In genomic region chr2:216663846-216664245, GRCh38 we compare ENCODE assay signal across 17 cellular contexts.
"Had no signal": no experiment of that assay in that cellular context is flagged by ENCODE, and none has a peak within 500 bp of the region (broad histone marks: within the 10 kb centered on the region; RNA-seq: fewer than 3 reads in every experiment).

No MANE protein-coding gene starts in this region.

- H3K4me3 Mint-ChIP-seq: nephron; stimulated activated naive B cell treated with anti-CD40 and anti-IgM and Interleukin-4, amounts not matched to agents 10 μg/mL and 1 μg/mL and 100 μg/mL, for 72 hours had no signal

- H3K36me3 ChIP-seq: gastrocnemius medialis had no signal

- H3K27ac ChIP-seq: dorsolateral prefrontal cortex, gastrocnemius medialis, psoas muscle had no signal

- H3K9me3 ChIP-seq: gastrocnemius medialis, psoas muscle, right lobe of liver had no signal

- FAIRE-seq: endometrium had no signal

- H3K4me1 ChIP-seq: psoas muscle had no signal

- ATAC-seq: esophagus mucosa, gastrocnemius medialis, left lobe of liver, psoas muscle had no signal

- H3K27me3 ChIP-seq: gastrocnemius medialis, right lobe of liver had no signal

- H3K27ac Mint-ChIP-seq: stimulated activated naive B cell treated with anti-CD40 and anti-IgM and Interleukin-4, amounts not matched to agents 10 μg/mL and 1 μg/mL and 100 μg/mL, for 72 hours had no signal

- H3K9me3 Mint-ChIP-seq: nephron; stimulated activated naive B cell treated with anti-CD40 and anti-IgM and Interleukin-4, amounts not matched to agents 10 μg/mL and 1 μg/mL and 100 μg/mL, for 72 hours had no signal

- H3K4me3 ChIP-seq: dorsolateral prefrontal cortex, gastrocnemius medialis, psoas muscle, right lobe of liver had no signal

- DNase-seq: cortex of kidney; dorsolateral prefrontal cortex; effector CD8-positive, alpha-beta T cell; gastrocnemius medialis; glutamatergic neuron; occipital lobe; psoas muscle; retina; right lobe of liver; stimulated activated CD4-positive, alpha-beta T cell treated with anti-CD3 and anti-CD28 coated beads, Interleukin-4, amount 100 ng/mL, for 1 hour; stimulated activated CD8-positive, alpha-beta memory T cell treated with anti-CD3 and anti-CD28 coated beads, Interleukin-4, amount 100 ng/mL, for 48 hours; stimulated activated naive B cell treated with anti-CD40 and anti-IgM and Interleukin-4, amounts not matched to agents 10 μg/mL and 1 μg/mL and 100 μg/mL, for 72 hours; trophoblast cell had no signal

- H3K36me3 Mint-ChIP-seq: stimulated activated naive B cell treated with anti-CD40 and anti-IgM and Interleukin-4, amounts not matched to agents 10 μg/mL and 1 μg/mL and 100 μg/mL, for 72 hours had no signal
